In the genomic region with DNA sequence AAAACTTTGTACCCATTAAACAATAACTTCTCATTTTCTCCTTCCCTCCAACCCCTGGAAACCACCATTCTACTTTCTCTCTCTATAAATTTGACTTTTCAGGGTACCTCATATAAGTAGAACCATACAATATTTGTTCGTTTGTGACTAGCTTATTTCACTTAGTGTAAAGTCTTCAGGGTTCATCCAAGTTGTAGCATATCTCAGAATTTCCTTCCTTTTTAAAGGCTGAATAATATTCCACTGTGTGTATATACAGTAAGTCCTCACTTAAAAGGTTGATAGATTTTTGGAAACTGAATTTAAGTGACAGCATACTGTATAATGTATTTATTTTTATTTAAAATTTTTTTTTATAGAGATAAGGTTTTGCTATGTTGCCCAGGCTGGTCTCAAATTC, we compare ENCODE assay signal across 17 cellular contexts. TPM values are rescaled to one million over a fixed set of nuclear protein-coding genes. Genes with fewer than 3 reads are reported as not detected.
"Had no signal": no experiment of that assay in that cellular context is flagged by ENCODE, and none has a peak within 500 bp of the region (broad histone marks: within the 10 kb centered on the region; RNA-seq: fewer than 3 reads in every experiment).

No MANE protein-coding gene starts in this region.

- H3K9me3 ChIP-seq: esophagus muscularis mucosa, gastrocnemius medialis, heart right ventricle, left lung, lower lobe of right lung, right atrium auricular region had no signal

- H3K4me3 ChIP-seq: esophagus muscularis mucosa, gastrocnemius medialis, heart right ventricle, left lung, lower lobe of right lung, right atrium auricular region had no signal

- H3K9me3 Mint-ChIP-seq: dendritic cell treated with granulocyte-macrophage colony-stimulating factor and Interleukin-4, amounts not matched to agents 40 ng/mL and 50 ng/mL, for 4 days; effector memory CD8-positive, alpha-beta T cell; memory B cell; neural crest cell had no signal

- H3K4me1 Mint-ChIP-seq: neural crest cell had no signal

- H3K4me1 ChIP-seq: gastrocnemius medialis had no signal

- H3K27ac Mint-ChIP-seq: dendritic cell treated with granulocyte-macrophage colony-stimulating factor and Interleukin-4, amounts not matched to agents 40 ng/mL and 50 ng/mL, for 4 days; memory B cell had no signal

- H3K4me3 Mint-ChIP-seq: dendritic cell treated with granulocyte-macrophage colony-stimulating factor and Interleukin-4, amounts not matched to agents 40 ng/mL and 50 ng/mL, for 4 days; memory B cell; neural crest cell had no signal

- H3K27me3 ChIP-seq: esophagus muscularis mucosa, gastrocnemius medialis, heart right ventricle, left lung, right atrium auricular region had no signal

- H3K36me3 ChIP-seq: gastrocnemius medialis had no signal

- ATAC-seq: effector memory CD8-positive, alpha-beta T cell; gastrocnemius medialis; heart right ventricle; left lung; lower lobe of right lung had no signal

- H3K27me3 Mint-ChIP-seq: dendritic cell treated with granulocyte-macrophage colony-stimulating factor and Interleukin-4, amounts not matched to agents 40 ng/mL and 50 ng/mL, for 4 days; effector memory CD8-positive, alpha-beta T cell; memory B cell had no signal

- DNase-seq: effector memory CD8-positive, alpha-beta T cell; gastrocnemius medialis; heart right ventricle; hypothalamus; islet precursor cell; left lung; lower lobe of right lung; midbrain; stimulated activated CD4-positive, alpha-beta T cell treated with anti-CD3 and anti-CD28 coated beads, Interleukin-12 subunit alpha, Interleukin-12 subunit beta, amount 100 ng/mL, for 4 hours; stimulated activated naive CD4-positive, alpha-beta T cell treated with Interleukin-2 at 50 U/mL for 16 hours; trophoblast cell had no signal

- H3K27ac ChIP-seq: epithelial cell of prostate, esophagus muscularis mucosa, gastrocnemius medialis, left lung, lower lobe of right lung, right atrium auricular region had no signal

RNA-seq across cellular contexts. Expression of a gene that starts 13.9 kb away (rescaled TPM):
- total RNA-seq: neural crest cell had no signal
